ENCODE assay signal across 8 cellular contexts in genomic region chr4:77104405-77105292, GRCh38. TPM values are rescaled to one million over a fixed set of nuclear protein-coding genes. Genes with fewer than 3 reads are reported as not detected.
A peak's percentile ranks its signal among the peaks of the same experiment; 100 is the strongest.
DNase-seq lines count a peak whose midpoint lies in the region; ATAC-seq, FAIRE-seq and TF ChIP-seq lines count a peak whose summit lies in the region.

No MANE protein-coding gene starts in this region.

- 11 to 31% methylated on average over 4 to 6 of the region's 6 CpGs for WGBS in gastroesophageal sphincter (ENCODE audit: low coverage in 1 of 2), 2 donors

- H3K36me3 ChIP-seq in OCI-LY7 (ENCODE audit: insufficient read depth, low read length): no peaks in the 10 kb centered on the region
- H3K36me3 ChIP-seq in gastroesophageal sphincter: no peaks in the 10 kb centered on the region
- H3K36me3 ChIP-seq in gastrocnemius medialis: no peaks in the 10 kb centered on the region

- no peak overlapping the region for H3K4me2 ChIP-seq in OCI-LY7 (ENCODE audit: low read length)

- no TSS peak for BruUV-seq in OCI-LY7 (replicated peaks; lab: Mats Ljungman, UMichigan)

- H3K4me3 ChIP-seq in OCI-LY7 (ENCODE audit: low read depth, low read length, poor library complexity, severe bottlenecking): no peak overlapping the region
- peak overlapping the region; percentile 17 to 25 for H3K4me3 ChIP-seq in gastroesophageal sphincter
- H3K4me3 ChIP-seq in gastrocnemius medialis: peak overlapping the region in 3 of 4 donors; percentile 3 to 15 (median 15)

- intact Hi-C loops in OCI-LY7 (cut with micrococcal nuclease; ENCODE audit: unreplicated experiment): no loop called here
- intact Hi-C loops in gastrocnemius medialis (cut with DNase I; ENCODE audit: low total_unique reads): no loop called here

- in situ Hi-C loops in gastrocnemius medialis (cut with MboI; ENCODE audit: low sequenced_read_pairs in 4 of 4): no loop called here

- H3K4me1 ChIP-seq in OCI-LY7 (ENCODE audit: insufficient read depth, low read length, poor library complexity, severe bottlenecking) (peaks cover 9% of the 10 kb centered on the region), gastroesophageal sphincter (peaks cover 6 to 26% (median 13%) of the 10 kb centered on the region in 3 donors), gastrocnemius medialis (peaks cover 16 to 19% of the 10 kb centered on the region in 2 donors)

- TF ChIP-seq EP300 in gastroesophageal sphincter (IDR thresholded peaks at IDR 0.05): peak; percentile 28

- TF ChIP-seq POLR2A in GM12892 (IDR thresholded peaks at IDR 0.05; ENCODE audit: low read depth, low read length) (no peak), gastroesophageal sphincter (IDR thresholded peaks at IDR 0.05) (no peak), gastrocnemius medialis (IDR thresholded peaks at IDR 0.05) (no peak), GM18505 (IDR thresholded peaks at IDR 0.05; ENCODE audit: borderline replicate concordance, extremely low read depth, insufficient read depth, insufficient read length) (no peak)

- peak; percentile 90 for ATAC-seq in gastroesophageal sphincter
- ATAC-seq in gastrocnemius medialis: peak; percentile 88 to 91
- no peak for ATAC-seq in GM19328 (IDR thresholded peaks at IDR 0.05; ENCODE audit: unreplicated experiment)
- ATAC-seq in GM18505 (IDR thresholded peaks at IDR 0.05; ENCODE audit: unreplicated experiment): no peak
- no peak for ATAC-seq in GM21515 (IDR thresholded peaks at IDR 0.05; ENCODE audit: unreplicated experiment)

- H3K9me3 ChIP-seq in OCI-LY7 (ENCODE audit: low read length): no peaks in the 10 kb centered on the region
- no peaks in the 10 kb centered on the region for H3K9me3 ChIP-seq in gastroesophageal sphincter
- no peaks in the 10 kb centered on the region for H3K9me3 ChIP-seq in gastrocnemius medialis

- TF ChIP-seq CTCF in OCI-LY7 (conservative IDR thresholded peaks at IDR 0.05; ENCODE audit: low read length) (no peak), gastroesophageal sphincter (IDR thresholded peaks at IDR 0.05) (no peak), gastrocnemius medialis (IDR thresholded peaks at IDR 0.05 in 4 of 5, conservative IDR thresholded peaks at IDR 0.05 in 1 of 5) (no peak)

- no peaks in the 10 kb centered on the region; the same call in 1 of the 2 replicates for H3K79me2 ChIP-seq in OCI-LY7 (ENCODE audit: insufficient read depth, low read depth, low read length)

- H4K20me1 ChIP-seq in OCI-LY7 (ENCODE audit: insufficient read depth, low read length): no peaks in the 10 kb centered on the region

- CTCF ChIA-PET in OCI-LY7 (lab: Charles Lee; ENCODE audit: unreplicated experiment): interaction anchor here (1.4 to 1.5 kb wide), 2 partner anchors 9 to 51 kb away, joined by 5 read pairs; no protein-coding TSS in a partner anchor

- POLR2A ChIA-PET in OCI-LY7 (lab: Charles Lee): interaction anchor here (0.7 to 2.0 kb wide), 9 partner anchors 9 to 60 kb away, joined by 3 to 8 read pairs (median 5); no protein-coding TSS in a partner anchor

- H3K27ac ChIP-seq in OCI-LY7 (ENCODE audit: low read depth, low read length, poor library complexity, severe bottlenecking): no peak overlapping the region
- H3K27ac ChIP-seq in gastroesophageal sphincter: peak overlapping the region; percentile 78 to 96 (median 80)
- peak overlapping the region; percentile 33 to 47 (median 40) for H3K27ac ChIP-seq in gastrocnemius medialis

- no peaks in the 10 kb centered on the region for H3K9me2 ChIP-seq in OCI-LY7 (ENCODE audit: insufficient read depth, low read length)

- FAIRE-seq in GM12892 (lab: Jason Lieb, UNC): peak; percentile 51

- DNase-seq in GM12892 (ENCODE audit: insufficient read length) (no peak), OCI-LY7 (ENCODE audit: low spot score) (no peak), gastrocnemius medialis (peak; percentile 26 to 61)
- DNase-seq in effector CD8-positive, alpha-beta T cell (lab: John Stamatoyannopoulos, UW): no peak

- peak overlapping the region; percentile 49; the same call in 1 of the 2 replicates for H2AFZ ChIP-seq in OCI-LY7 (ENCODE audit: low read length)

- H3K27me3 ChIP-seq in gastroesophageal sphincter (no peaks in the 10 kb centered on the region), gastrocnemius medialis (no peaks in the 10 kb centered on the region)

RNA-seq across cellular contexts. Expression of gene CCNI, which starts 28.9 kb away (rescaled TPM):
- polyA plus RNA-seq in GM12892 (2012; ENCODE audit: missing spikeins): 122 TPM
- total RNA-seq in OCI-LY7 (2014; rRNA removed; shearing (Covaris generic)): 105 and 116 TPM in 2 replicates
- 293 and 330 TPM in 2 replicates for total RNA-seq in OCI-LY7 (2022)
- total RNA-seq in gastroesophageal sphincter: 100 to 1,000 TPM; 307 to 378 (median 358) TPM
- 100 to 1,000 TPM in 3 of 4 donors, 10 to 100 TPM in 1; 82.8 to 138 (median 129) TPM for total RNA-seq in gastrocnemius medialis

RNA-seq across cellular contexts. Expression of gene CCNG2, which starts 52.4 kb away (rescaled TPM):
- 35.0 TPM for polyA plus RNA-seq in GM12892 (2012; ENCODE audit: missing spikeins)
- 13.1 and 16.6 TPM in 2 replicates for total RNA-seq in OCI-LY7 (2014; rRNA removed; shearing (Covaris generic))
- total RNA-seq in OCI-LY7 (2022) (87.4 and 104 TPM in 2 replicates), gastroesophageal sphincter (10 to 100 TPM; 19.3 to 27.1 (median 22.4) TPM), gastrocnemius medialis (10 to 100 TPM in 2 of 4 donors, 1 to 10 TPM in 2; 7.7 to 12.6 (median 9.7) TPM)

Comparison
In these comparisons a context has a peak if more than half of its experiments do, and no peak if none do; other contexts are left out.
1. DNase-seq: peak in gastrocnemius medialis (2 of 2); none in GM12892 (single experiment), OCI-LY7 (single experiment) and effector CD8-positive, alpha-beta T cell (single experiment).
2. ATAC-seq: peak in gastroesophageal sphincter (single experiment) and gastrocnemius medialis (2 of 2); none in GM19328 (single experiment), GM18505 (single experiment) and GM21515 (single experiment).